8 cellular contexts compared by ENCODE assay signal in the genomic region with DNA sequence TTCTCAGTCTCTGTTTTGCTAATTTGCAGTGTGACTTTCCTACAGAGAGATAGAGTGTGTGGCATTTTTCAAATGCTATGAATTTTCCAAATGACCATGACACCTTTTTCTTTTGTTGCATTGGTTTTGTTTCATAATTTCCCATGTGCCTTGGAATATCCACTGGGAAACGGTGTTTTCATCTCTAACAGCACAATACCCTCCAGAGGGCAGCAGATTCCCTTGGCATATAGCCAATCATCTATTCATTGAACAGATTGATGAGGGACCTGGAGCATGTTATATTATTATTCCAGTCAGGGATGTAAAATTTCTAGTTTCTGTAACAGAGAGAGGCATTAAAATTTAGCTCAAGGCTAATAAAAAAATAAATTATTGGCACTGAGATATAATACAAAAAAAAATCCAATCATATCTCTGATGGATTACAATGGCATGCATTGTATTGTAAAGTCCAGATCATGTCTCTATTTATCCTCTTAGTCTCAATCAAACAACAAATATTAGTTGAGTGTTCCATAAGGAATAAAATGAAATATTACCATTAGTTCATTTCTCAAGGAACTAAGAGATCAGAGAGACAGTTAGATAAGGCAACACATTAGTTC. TPM values are rescaled to one million over a fixed set of nuclear protein-coding genes. Genes with fewer than 3 reads are reported as not detected.
DNase-seq lines count a peak whose midpoint lies in the region; ATAC-seq, FAIRE-seq and TF ChIP-seq lines count a peak whose summit lies in the region.

No MANE protein-coding gene starts in this region.

- H3K36me3 ChIP-seq in kidney (ENCODE audit: control insufficient read depth in 1 of 2, insufficient read depth in 2 of 2, low read length in 2 of 2) (no peaks in the 10 kb centered on the region), aorta (ENCODE audit: control insufficient read depth in 1 of 2, insufficient read depth in 2 of 2, low read length in 1 of 2) (no peaks in the 10 kb centered on the region)

- intact Hi-C loops in kidney (cut with DNase I) = no loop called here
- intact Hi-C loops in aorta (cut with DNase I) = loop anchor here in 1 of 2 donors (5.0 kb wide), 1 partner anchor 177 kb away; a partner anchor contains a TSS

- DNase-seq in NCI-H128 (lab: John Stamatoyannopoulos, UW; ENCODE audit: unreplicated experiment) = peak; percentile 52
- DNase-seq in kidney = no peak
- no peak for DNase-seq in aorta
- DNase-seq in stimulated activated naive CD4-positive, alpha-beta T cell treated with Interleukin-2 at 50 U/mL for 16 hours (lab: John Stamatoyannopoulos, UW) = no peak
- DNase-seq in GM20000 (ENCODE audit: low spot score) = no peak

- TF ChIP-seq CTCF in WI38 (IDR thresholded peaks at IDR 0.05; ENCODE audit: low read depth, low read length) = peak; percentile 12; the same call in 1 of the 2 replicates
- TF ChIP-seq CTCF in kidney (IDR thresholded peaks at IDR 0.05; ENCODE audit: borderline replicate concordance, extremely low read depth, insufficient read depth) = peak; percentile 58
- TF ChIP-seq CTCF in GM20000 (IDR thresholded peaks at IDR 0.05; ENCODE audit: extremely low read depth, missing control alignments) = no peak

- no peak overlapping the region for H3K9ac ChIP-seq in kidney (ENCODE audit: low read length in 2 of 2)

- H3K9me3 ChIP-seq in kidney (ENCODE audit: control insufficient read depth in 1 of 2, low read length in 2 of 2) = no peaks in the 10 kb centered on the region
- H3K9me3 ChIP-seq in aorta (ENCODE audit: control insufficient read depth, low read length) = no peaks in the 10 kb centered on the region

- 0% methylated on average over 1 of the region's 1 CpG for WGBS in aorta, 2 donors

- FAIRE-seq in G401.6 (lab: Jason Lieb, UNC) (peak; percentile 81), kidney (lab: Jason Lieb, UNC) (peak; percentile 63)

- H3K4me1 ChIP-seq in kidney (ENCODE audit: control insufficient read depth in 1 of 2, insufficient read depth in 1 of 2, low read depth in 1 of 2, low read length in 2 of 2) = peaks cover 0 to 4% of the 10 kb centered on the region in 2 donors
- no peaks in the 10 kb centered on the region for H3K4me1 ChIP-seq in aorta (ENCODE audit: control insufficient read depth in 1 of 2, insufficient read depth in 2 of 2, low read length in 2 of 2)

- no peak overlapping the region for H3K27ac ChIP-seq in kidney (ENCODE audit: low read depth in 2 of 2, low read length in 2 of 2)
- no peak overlapping the region for H3K27ac ChIP-seq in aorta (ENCODE audit: low read depth in 1 of 2, low read length in 2 of 2)

- H3K4me3 ChIP-seq in WI38 (ENCODE audit: low read depth, low read length) (no peak overlapping the region), kidney (ENCODE audit: low read length in 2 of 2) (no peak overlapping the region), aorta (ENCODE audit: low read length in 2 of 2) (no peak overlapping the region)

- H3K27me3 ChIP-seq in aorta (ENCODE audit: control insufficient read depth in 1 of 2, insufficient read depth in 2 of 2, low read length in 1 of 2) = no peaks in the 10 kb centered on the region

- no peak for ATAC-seq in aorta (ENCODE audit: low FRiP score)
- ATAC-seq in HG03378 (IDR thresholded peaks at IDR 0.05; ENCODE audit: unreplicated experiment) = no peak

RNA-seq across cellular contexts. Expression of a gene that starts 29.6 kb away (rescaled TPM):
- 83.2 TPM for total RNA-seq in kidney
- 71.0 TPM for polyA plus RNA-seq in kidney (ENCODE audit: insufficient read depth, low read depth, low replicate concordance)
- total RNA-seq in aorta = 10 to 100 TPM; 60.9 to 66.7 TPM
- polyA plus RNA-seq in aorta = 10 to 100 TPM; 19.5 to 68.9 TPM

RNA-seq across cellular contexts. Expression of a gene that starts 38.6 kb away (rescaled TPM):
- total RNA-seq in kidney (17.7 TPM), aorta (10 to 100 TPM; 11.7 to 14.9 TPM)
- polyA plus RNA-seq in kidney (ENCODE audit: insufficient read depth, low read depth, low replicate concordance) (42.1 TPM), aorta (10 to 100 TPM; 17.5 to 41.3 TPM)
